In the genomic region with DNA sequence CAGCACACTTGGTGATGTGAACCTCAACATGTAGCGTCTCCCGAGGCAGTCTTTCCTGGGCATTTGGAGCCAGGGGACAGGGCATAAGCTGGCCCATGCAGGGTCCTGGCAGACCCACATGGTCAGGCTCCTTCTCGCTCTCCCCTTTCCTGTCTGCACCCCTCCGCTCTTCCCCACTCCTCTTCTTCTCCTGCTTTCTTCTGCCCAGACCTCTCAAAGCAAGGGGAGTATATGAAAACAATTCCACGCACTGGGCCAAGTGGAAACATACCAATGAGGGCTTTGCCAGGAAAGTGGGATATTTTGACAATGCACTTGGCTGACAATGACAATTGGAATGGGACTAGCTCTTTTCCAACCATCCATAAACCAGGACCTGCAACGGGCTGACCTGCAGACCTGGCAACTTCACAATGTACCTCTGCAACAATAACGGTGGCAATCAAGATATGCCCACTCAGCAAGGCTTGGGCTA, we compare ENCODE assay signal across 1 cellular context.
TF ChIP-seq lines count a peak whose summit lies in the region.

No MANE protein-coding gene starts in this region.

TF ChIP-seq in HepG2, 621 proteins besides CTCF, POLR2A, EP300 and RAD21 (continued from another document):
- TF ChIP-seq ZNF557 (CRISPR knock-in tag; IDR thresholded peaks at IDR 0.05) = no peak
- TF ChIP-seq HHEX (CRISPR knock-in tag; IDR thresholded peaks at IDR 0.05) = no peak
- TF ChIP-seq ZSCAN25 (CRISPR knock-in tag; IDR thresholded peaks at IDR 0.05) = no peak
- TF ChIP-seq SP1 (IDR thresholded peaks at IDR 0.05) = no peak
- TF ChIP-seq SP1 (CRISPR knock-in tag; IDR thresholded peaks at IDR 0.05) = no peak
- TF ChIP-seq MAFK (conservative IDR thresholded peaks at IDR 0.05 in 1 of 2, IDR thresholded peaks at IDR 0.05 in 1 of 2; ENCODE audit: low read length in 2 of 2) = peak; percentile 25 to 56; a peak in 2 of 4 replicates
- no peak for TF ChIP-seq ZFP62 (CRISPR knock-in tag; IDR thresholded peaks at IDR 0.05)
- TF ChIP-seq CEBPG (CRISPR knock-in tag; IDR thresholded peaks at IDR 0.05) = no peak
- TF ChIP-seq ZNF883 (CRISPR knock-in tag; IDR thresholded peaks at IDR 0.05; ENCODE audit: not compliant biosample characterization) = no peak
- no peak for TF ChIP-seq FOXA1 (IDR thresholded peaks at IDR 0.05)
- no peak for TF ChIP-seq FOXA1 (CRISPR knock-in tag; IDR thresholded peaks at IDR 0.05)
- TF ChIP-seq U2AF1 (optimal IDR thresholded peaks at IDR 0.05; ENCODE audit: low read depth, low read length) = no peak
- no peak for TF ChIP-seq NFRKB (IDR thresholded peaks at IDR 0.05)
- peak; percentile 43 for TF ChIP-seq MAFF (IDR thresholded peaks at IDR 0.05; ENCODE audit: low read depth, low read length)
